Comparison of ENCODE assay signal across 14 cellular contexts in genomic region chr2:149735237-149735958, GRCh38.
"Had no signal": no experiment of that assay in that cellular context is flagged by ENCODE, and none has a peak within 500 bp of the region (broad histone marks: within the 10 kb centered on the region; RNA-seq: fewer than 3 reads in every experiment).

No MANE protein-coding gene starts in this region.

- H3K9me3 Mint-ChIP-seq: activated CD4-positive, alpha-beta T cell treated with anti-CD3 and anti-CD28 coated beads, Interleukin-2, amount 10 ng/mL, durations not matched to agents 7 days and 5 days; activated naive CD8-positive, alpha-beta T cell treated with anti-CD3 and anti-CD28 coated beads for 36 hours; stimulated activated memory B cell treated with anti-CD40 and anti-IgM and Interleukin-4, amounts not matched to agents 10 μg/mL and 1 μg/mL and 100 μg/mL, for 72 hours had no signal

- H3K4me3 Mint-ChIP-seq: activated CD4-positive, alpha-beta T cell treated with anti-CD3 and anti-CD28 coated beads, Interleukin-2, amount 10 ng/mL, durations not matched to agents 7 days and 5 days; activated naive CD8-positive, alpha-beta T cell treated with anti-CD3 and anti-CD28 coated beads for 36 hours; immature natural killer cell; naive B cell; stimulated activated memory B cell treated with anti-CD40 and anti-IgM and Interleukin-4, amounts not matched to agents 10 μg/mL and 1 μg/mL and 100 μg/mL, for 72 hours had no signal

- H3K27ac ChIP-seq: brain microvascular endothelial cell, dorsolateral prefrontal cortex, parathyroid adenoma had no signal

- H3K4me3 ChIP-seq: dorsolateral prefrontal cortex, lung had no signal

- H3K36me3 Mint-ChIP-seq: activated naive CD8-positive, alpha-beta T cell treated with anti-CD3 and anti-CD28 coated beads for 36 hours; immature natural killer cell; naive B cell; stimulated activated memory B cell treated with anti-CD40 and anti-IgM and Interleukin-4, amounts not matched to agents 10 μg/mL and 1 μg/mL and 100 μg/mL, for 72 hours had no signal

- DNase-seq: activated CD4-positive, alpha-beta T cell treated with anti-CD3 and anti-CD28 coated beads, Interleukin-2, amount 10 ng/mL, durations not matched to agents 7 days and 5 days; activated CD8-positive, alpha-beta memory T cell treated with anti-CD3 and anti-CD28 coated beads, Interleukin-2, amount 50 U/mL, for 48 hours; activated gamma-delta T cell treated with Interleukin-2 at 50 U/mL for 16 hours; activated naive CD8-positive, alpha-beta T cell treated with anti-CD3 and anti-CD28 coated beads for 36 hours; brain microvascular endothelial cell; dorsolateral prefrontal cortex; head of caudate nucleus; immature natural killer cell; naive B cell; stimulated activated CD4-positive, alpha-beta T cell treated with anti-CD3 and anti-CD28 coated beads, Interleukin-2, amount 100 ng/mL, for 48 hours had no signal

- H3K4me1 ChIP-seq: parathyroid adenoma had no signal

- H3K27me3 ChIP-seq: brain microvascular endothelial cell, dorsolateral prefrontal cortex had no signal

- H3K4me1 Mint-ChIP-seq: activated CD4-positive, alpha-beta T cell treated with anti-CD3 and anti-CD28 coated beads, Interleukin-2, amount 10 ng/mL, durations not matched to agents 7 days and 5 days; activated naive CD8-positive, alpha-beta T cell treated with anti-CD3 and anti-CD28 coated beads for 36 hours; immature natural killer cell; naive B cell; stimulated activated memory B cell treated with anti-CD40 and anti-IgM and Interleukin-4, amounts not matched to agents 10 μg/mL and 1 μg/mL and 100 μg/mL, for 72 hours had no signal

- H3K27me3 Mint-ChIP-seq: activated naive CD8-positive, alpha-beta T cell treated with anti-CD3 and anti-CD28 coated beads for 36 hours; stimulated activated memory B cell treated with anti-CD40 and anti-IgM and Interleukin-4, amounts not matched to agents 10 μg/mL and 1 μg/mL and 100 μg/mL, for 72 hours had no signal

- ATAC-seq: esophagus mucosa; stimulated activated memory B cell treated with anti-CD40 and anti-IgM and Interleukin-4, amounts not matched to agents 10 μg/mL and 1 μg/mL and 100 μg/mL, for 72 hours had no signal

- H3K36me3 ChIP-seq: brain microvascular endothelial cell had no signal

- H3K27ac Mint-ChIP-seq: activated CD4-positive, alpha-beta T cell treated with anti-CD3 and anti-CD28 coated beads, Interleukin-2, amount 10 ng/mL, durations not matched to agents 7 days and 5 days; activated naive CD8-positive, alpha-beta T cell treated with anti-CD3 and anti-CD28 coated beads for 36 hours; immature natural killer cell; naive B cell; stimulated activated memory B cell treated with anti-CD40 and anti-IgM and Interleukin-4, amounts not matched to agents 10 μg/mL and 1 μg/mL and 100 μg/mL, for 72 hours had no signal
